In the genomic region with DNA sequence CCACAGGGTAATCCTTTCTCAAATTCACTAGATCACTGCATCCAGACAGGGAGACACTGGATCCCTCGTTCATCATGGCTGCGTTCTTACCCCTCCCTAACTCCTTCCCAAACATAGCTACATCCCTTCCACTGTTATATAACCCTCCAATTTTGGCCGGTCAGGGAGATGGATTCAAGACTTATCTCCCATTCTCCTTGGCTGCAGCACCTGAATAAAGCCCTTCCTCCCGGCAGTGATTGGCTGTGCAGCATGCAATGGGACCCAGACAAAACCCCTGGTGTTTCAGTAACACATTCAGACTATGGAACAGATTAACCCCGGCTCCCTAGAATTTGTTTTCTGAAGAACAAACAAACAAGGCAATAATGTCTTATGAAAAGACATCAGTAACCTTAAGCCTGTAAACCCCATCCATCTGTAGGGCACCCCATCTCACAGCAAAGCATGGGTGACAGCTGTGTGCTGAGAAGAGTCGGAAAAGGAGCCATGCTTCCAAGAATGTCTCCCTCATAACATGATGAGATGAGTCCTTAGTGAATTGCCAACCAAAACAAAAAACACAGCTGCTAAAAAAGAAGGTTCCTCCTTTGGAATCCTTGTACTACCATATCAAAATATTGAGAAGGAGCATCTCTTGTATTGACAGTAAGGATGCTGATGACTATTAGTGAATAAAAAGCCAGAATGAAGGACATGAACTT, we compare ENCODE assay signal across 19 cellular contexts. TPM values are rescaled to one million over a fixed set of nuclear protein-coding genes. Genes with fewer than 3 reads are reported as not detected.
A peak's percentile ranks its signal among the peaks of the same experiment; 100 is the strongest.
DNase-seq lines count a peak whose midpoint lies in the region; ATAC-seq, FAIRE-seq and TF ChIP-seq lines count a peak whose summit lies in the region.
"Had no signal": no experiment of that assay in that cellular context is flagged by ENCODE, and none has a peak within 500 bp of the region (broad histone marks: within the 10 kb centered on the region; RNA-seq: fewer than 3 reads in every experiment).

No MANE protein-coding gene starts in this region.

- H3K36me3 Mint-ChIP-seq in brain (peaks cover 47% of the 10 kb centered on the region), naive B cell (peaks cover 0 to 33% of the 10 kb centered on the region in 2 donors), type B pancreatic cell (peaks cover 24% of the 10 kb centered on the region)

- H3K4me1 Mint-ChIP-seq in brain (peaks cover 54% of the 10 kb centered on the region), naive B cell (peaks cover 17 to 28% (median 20%) of the 10 kb centered on the region in 3 donors), type B pancreatic cell (ENCODE audit: unreplicated experiment) (no peaks in the 10 kb centered on the region)

- FAIRE-seq in HepG2 (lab: Jason Lieb, UNC), result no peak
- FAIRE-seq: D721Med, K562 had no signal

- DNase-seq in HepG2 (ENCODE audit: low spot score) (no peak), right lobe of liver (no peak), naive B cell (no peak), type B pancreatic cell (ENCODE audit: extremely low spot score, unreplicated experiment) (no peak), RPMI8226 (no peak)
- DNase-seq in NK-92 treated with Interleukin-12 subunit alpha and Interleukin-12 subunit beta, amount 100 ng/mL, for 24 hours (lab: John Stamatoyannopoulos, UW), result no peak
- DNase-seq: ACHN; CD8-positive, alpha-beta T cell; GOT3; NCI-H1092; NCI-H226; NCI-H526 treated with DMSO at 0.1 percent for 48 hours; Right ventricle myocardium superior had no signal

- H4K20me1 ChIP-seq in HepG2 (ENCODE audit: insufficient read depth, low read length), result peaks cover 14% of the 10 kb centered on the region; the same call in 1 of the 2 replicates

- no TSS peak for BruUV-seq in HepG2 (replicated peaks; lab: Mats Ljungman, UMichigan)

- TF ChIP-seq CTCF in HepG2 (CRISPR knock-in tag; IDR thresholded peaks at IDR 0.05) (no peak), right lobe of liver (IDR thresholded peaks at IDR 0.05) (no peak), brain (conservative IDR thresholded peaks at IDR 0.05) (no peak), type B pancreatic cell (conservative IDR thresholded peaks at IDR 0.05) (no peak)

- no peak for TF ChIP-seq EP300 in HepG2 (IDR thresholded peaks at IDR 0.05; ENCODE audit: low read depth in 2 of 2, low read length in 2 of 2)
- TF ChIP-seq EP300 in HepG2 (CRISPR knock-in tag; IDR thresholded peaks at IDR 0.05; ENCODE audit: borderline replicate concordance), result no peak

- ATAC-seq in HepG2, result no peak
- no peak for ATAC-seq in right lobe of liver
- ATAC-seq in naive B cell (ENCODE audit: low read depth in 2 of 2), result no peak
- no peak for ATAC-seq in esophagus mucosa
- ATAC-seq: CD8-positive, alpha-beta T cell; K562 had no signal

- TF ChIP-seq POLR2A in HepG2 (IDR thresholded peaks at IDR 0.05; ENCODE audit: insufficient read depth in 1 of 2, low read depth in 2 of 2, low read length in 2 of 2) (peak in 1 of 2 experiments; percentile 16; a peak in 2 of 4 replicates), right lobe of liver (IDR thresholded peaks at IDR 0.05) (no peak)

- no peak overlapping the region for H3K4me2 ChIP-seq in HepG2 (ENCODE audit: low read depth, low read length)

- H3K4me1 ChIP-seq in HepG2 (ENCODE audit: insufficient read depth, low read length), result peaks cover 46% of the 10 kb centered on the region
- peaks cover 0 to 14% (median 7%) of the 10 kb centered on the region in 4 donors for H3K4me1 ChIP-seq in right lobe of liver

- H3K4me3 Mint-ChIP-seq in brain (peak overlapping the region in 2 of 5 experiments; percentile 27 to 32), naive B cell (peak overlapping the region in 2 of 8 donors; percentile 12 to 55), type B pancreatic cell (no peak overlapping the region)
- H3K4me3 Mint-ChIP-seq: B cell; CD8-positive, alpha-beta T cell had no signal

- H3K27ac Mint-ChIP-seq in brain, result peak overlapping the region in 4 of 5 experiments; percentile 2 to 93 (median 78)
- H3K27ac Mint-ChIP-seq in naive B cell, result peak overlapping the region in 5 of 6 donors; percentile 6 to 81 (median 29)
- H3K27ac Mint-ChIP-seq in type B pancreatic cell, result peak overlapping the region; percentile 16
- H3K27ac Mint-ChIP-seq: B cell; CD8-positive, alpha-beta T cell had no signal

- H3K79me2 ChIP-seq in HepG2 (ENCODE audit: insufficient read depth, low read length), result peaks cover 16% of the 10 kb centered on the region

- H3K9me3 Mint-ChIP-seq in brain (no peaks in the 10 kb centered on the region), naive B cell (peaks cover 0 to 6% (median 0%) of the 10 kb centered on the region in 7 donors), type B pancreatic cell (peaks cover 5% of the 10 kb centered on the region)

- in situ Hi-C loops in HepG2 (cut with HindIII; ENCODE audit: extremely low pct_ligation_motif_present, low pct_unique_long_range_greater_than_20kb), result no loop called here

- CTCF ChIA-PET in HepG2 (lab: Yijun Ruan, JAX; ENCODE audit: low intra/inter-chr PET ratio, low total read pairs), result no interaction called here

- WGBS in HepG2 (ENCODE audit: low lambda C conversion rate), result 95% methylated on average over 6 of the region's 6 CpGs
- 87% methylated on average over 6 of the region's 6 CpGs for WGBS in right lobe of liver (ENCODE audit: insufficient coverage, low coverage, low lambda C conversion rate, missing lambda C conversion rate)

- no peak overlapping the region for H3K4me3 ChIP-seq in HepG2 (replicated peaks in 1 of 3; ENCODE audit: insufficient read depth in 1 of 3, low read depth in 2 of 3, low read length in 3 of 3)
- no peak overlapping the region for H3K4me3 ChIP-seq in right lobe of liver
- H3K4me3 ChIP-seq: K562 had no signal

- TF ChIP-seq RAD21 in HepG2 (CRISPR knock-in tag; IDR thresholded peaks at IDR 0.05), result no peak

- POLR2A ChIA-PET in HepG2 (lab: Yijun Ruan, JAX), result interaction anchor here (4.3 kb wide), 1 partner anchor 14 kb away, joined by 23 read pairs; no protein-coding TSS in a partner anchor

- no peak overlapping the region for H2AFZ ChIP-seq in HepG2 (ENCODE audit: low read length)

- peaks cover 5 to 17% of the 10 kb centered on the region in 2 experiments; a peak in 4 of 5 replicates for H3K36me3 ChIP-seq in HepG2 (replicated peaks in 1 of 2; ENCODE audit: control insufficient read depth in 1 of 2, insufficient read depth in 2 of 2, low read length in 2 of 2)
- peaks cover 0 to 8% (median 3%) of the 10 kb centered on the region in 4 donors for H3K36me3 ChIP-seq in right lobe of liver

- H3K27me3 ChIP-seq in HepG2 (ENCODE audit: control insufficient read depth in 1 of 2, insufficient read depth in 2 of 2, low read length in 2 of 2), result no peaks in the 10 kb centered on the region
- no peaks in the 10 kb centered on the region for H3K27me3 ChIP-seq in right lobe of liver

- H3K27me3 Mint-ChIP-seq in brain (peaks cover 8% of the 10 kb centered on the region), naive B cell (no peaks in the 10 kb centered on the region), type B pancreatic cell (no peaks in the 10 kb centered on the region)
- H3K27me3 Mint-ChIP-seq: B cell had no signal

- H3K9ac ChIP-seq in HepG2 (ENCODE audit: insufficient read depth, low read depth, low read length), result no peak overlapping the region

- H3K9me3 ChIP-seq in HepG2 (ENCODE audit: low read length) (no peaks in the 10 kb centered on the region), right lobe of liver (no peaks in the 10 kb centered on the region)

- H3K27ac ChIP-seq in HepG2 (ENCODE audit: extremely low read length, insufficient read depth, low read length) (no peak overlapping the region), right lobe of liver (no peak overlapping the region)
- H3K27ac ChIP-seq: HL-60 had no signal

- intact Hi-C loops in HepG2 (cut with micrococcal nuclease; ENCODE audit: unreplicated experiment) (no loop called here), right lobe of liver (cut with DNase I) (no loop called here)

RNA-seq across cellular contexts. Expression of gene MIF, which starts 5.0 kb away (rescaled TPM):
- total RNA-seq in HepG2 (2016; rRNA removed; fragmentation: Illumina TruSeq; extraction: Trizol), result 537 and 634 TPM in 2 replicates
- 570 and 829 TPM in 2 replicates for total RNA-seq in HepG2 (2016; cell fraction: cytosol; rRNA removed; fragmentation: Illumina TruSeq; extraction: Trizol; ENCODE audit: low read depth)
- 593 and 629 TPM in 2 replicates for total RNA-seq in HepG2 (2016; cell fraction: insoluble cytoplasmic fraction; rRNA removed; fragmentation: Illumina TruSeq; extraction: Trizol)
- 414 and 621 TPM in 2 replicates for total RNA-seq in HepG2 (2016; cell fraction: membrane; rRNA removed; fragmentation: Illumina TruSeq; extraction: Trizol)
- total RNA-seq in HepG2 (2016; cell fraction: nucleus; rRNA removed; fragmentation: Illumina TruSeq; extraction: Trizol), result 204 and 221 TPM in 2 replicates
- polyA plus RNA-seq in HepG2 (2011; rRNA removed), result 675 and 735 TPM in 2 replicates
- polyA plus RNA-seq in HepG2 (2011; cell fraction: cytosol; rRNA removed), result 339 and 935 TPM in 2 replicates
- polyA plus RNA-seq in HepG2 (2011; cell fraction: nucleus; rRNA removed), result 393 and 522 TPM in 2 replicates
- polyA plus RNA-seq in HepG2 (2012), result 517 and 606 TPM in 2 replicates
- 534 and 721 TPM in 2 replicates for polyA plus RNA-seq in HepG2 (2016; cell fraction: cytosol; fragmentation: Illumina TruSeq; extraction: Trizol; ENCODE audit: low read depth)
- polyA plus RNA-seq in HepG2 (2016; cell fraction: insoluble cytoplasmic fraction; fragmentation: Illumina TruSeq; extraction: Trizol; ENCODE audit: low read depth), result 399 and 403 TPM in 2 replicates
- polyA plus RNA-seq in HepG2 (2016; cell fraction: membrane; fragmentation: Illumina TruSeq; extraction: Trizol; ENCODE audit: low read depth), result 347 and 448 TPM in 2 replicates
- polyA plus RNA-seq in HepG2 (2016; cell fraction: nucleus; fragmentation: Illumina TruSeq; extraction: Trizol; ENCODE audit: insufficient read depth, low read depth), result 271 and 272 TPM in 2 replicates
- 92.9 and 418 TPM in 2 replicates for polyA minus RNA-seq in HepG2 (2011; rRNA and poly(A)+ RNA removed; ENCODE audit: low replicate concordance)
- 359 and 483 TPM in 2 replicates for polyA minus RNA-seq in HepG2 (2011; cell fraction: cytosol; rRNA and poly(A)+ RNA removed)
- polyA minus RNA-seq in HepG2 (2011; cell fraction: nucleus; rRNA and poly(A)+ RNA removed), result 37.5 and 61.4 TPM in 2 replicates
- 100 to 1,000 TPM in 5 of 6 experiments, 10 to 100 TPM in 1; 79.4 to 561 (median 307) TPM for total RNA-seq in right lobe of liver
- polyA plus RNA-seq in brain (ENCODE audit: insufficient read depth, low read depth, low replicate concordance), result 583 TPM
- polyA plus RNA-seq in naive B cell (ENCODE audit: low read depth in 6 of 6), result 1,000 to 10,000 TPM in 2 of 6 donors, 100 to 1,000 TPM in 4; 853 to 1,113 (median 946) TPM
- 436 and 570 TPM in 2 replicates for total RNA-seq in type B pancreatic cell (ENCODE audit: low replicate concordance)
- 956 TPM for total RNA-seq in esophagus mucosa

RNA-seq across cellular contexts. Expression of gene SLC2A11, which starts 41.5 kb away (rescaled TPM):
- total RNA-seq in HepG2 (2016; rRNA removed; fragmentation: Illumina TruSeq; extraction: Trizol) (8.9 and 15.2 TPM in 2 replicates), right lobe of liver (1 to 10 TPM; 2.9 to 7.1 (median 5.0) TPM), type B pancreatic cell (ENCODE audit: low replicate concordance) (19.6 and 32.1 TPM in 2 replicates), esophagus mucosa (1.2 TPM)
- total RNA-seq in HepG2 (2016; cell fraction: cytosol; rRNA removed; fragmentation: Illumina TruSeq; extraction: Trizol; ENCODE audit: low read depth), result 9.3 TPM in 2 replicates
- total RNA-seq in HepG2 (2016; cell fraction: insoluble cytoplasmic fraction; rRNA removed; fragmentation: Illumina TruSeq; extraction: Trizol), result 9.3 and 15.6 TPM in 2 replicates
- 18.3 and 19.5 TPM in 2 replicates for total RNA-seq in HepG2 (2016; cell fraction: membrane; rRNA removed; fragmentation: Illumina TruSeq; extraction: Trizol)
- total RNA-seq in HepG2 (2016; cell fraction: nucleus; rRNA removed; fragmentation: Illumina TruSeq; extraction: Trizol), result 16.4 and 16.6 TPM in 2 replicates
- polyA plus RNA-seq in HepG2 (2011; rRNA removed) (15.4 and 18.6 TPM in 2 replicates), brain (ENCODE audit: insufficient read depth, low read depth, low replicate concordance) (21.1 TPM), naive B cell (ENCODE audit: low read depth in 6 of 6) (10 to 100 TPM in 4 of 6 donors, 1 to 10 TPM in 2; 7.0 to 15.9 (median 10.9) TPM)
- 16.1 and 19.7 TPM in 2 replicates for polyA plus RNA-seq in HepG2 (2011; cell fraction: cytosol; rRNA removed)
- polyA plus RNA-seq in HepG2 (2011; cell fraction: nucleus; rRNA removed), result 28.4 and 31.3 TPM in 2 replicates
- polyA plus RNA-seq in HepG2 (2012), result 11.1 and 17.5 TPM in 2 replicates
- polyA plus RNA-seq in HepG2 (2016; cell fraction: cytosol; fragmentation: Illumina TruSeq; extraction: Trizol; ENCODE audit: low read depth), result 16.2 and 17.4 TPM in 2 replicates
- 8.6 and 11.3 TPM in 2 replicates for polyA plus RNA-seq in HepG2 (2016; cell fraction: insoluble cytoplasmic fraction; fragmentation: Illumina TruSeq; extraction: Trizol; ENCODE audit: low read depth)
- 16.1 and 17.7 TPM in 2 replicates for polyA plus RNA-seq in HepG2 (2016; cell fraction: membrane; fragmentation: Illumina TruSeq; extraction: Trizol; ENCODE audit: low read depth)
- polyA plus RNA-seq in HepG2 (2016; cell fraction: nucleus; fragmentation: Illumina TruSeq; extraction: Trizol; ENCODE audit: insufficient read depth, low read depth), result 31.8 and 34.3 TPM in 2 replicates
- 11.5 and 32.8 TPM in 2 replicates for polyA minus RNA-seq in HepG2 (2011; rRNA and poly(A)+ RNA removed; ENCODE audit: low replicate concordance)
- polyA minus RNA-seq in HepG2 (2011; cell fraction: cytosol; rRNA and poly(A)+ RNA removed), result 4.7 and 5.8 TPM in 2 replicates
- 21.2 and 32.8 TPM in 2 replicates for polyA minus RNA-seq in HepG2 (2011; cell fraction: nucleus; rRNA and poly(A)+ RNA removed)

Comparison
In these comparisons a context has a peak if more than half of its experiments do, and no peak if none do; other contexts are left out.
1. H3K27ac Mint-ChIP-seq: peak in every context shown above with its lines; median percentile 78 in brain; 29 in naive B cell; 16 in type B pancreatic cell.